ENCODE assay signal across 8 cellular contexts in the genomic region with DNA sequence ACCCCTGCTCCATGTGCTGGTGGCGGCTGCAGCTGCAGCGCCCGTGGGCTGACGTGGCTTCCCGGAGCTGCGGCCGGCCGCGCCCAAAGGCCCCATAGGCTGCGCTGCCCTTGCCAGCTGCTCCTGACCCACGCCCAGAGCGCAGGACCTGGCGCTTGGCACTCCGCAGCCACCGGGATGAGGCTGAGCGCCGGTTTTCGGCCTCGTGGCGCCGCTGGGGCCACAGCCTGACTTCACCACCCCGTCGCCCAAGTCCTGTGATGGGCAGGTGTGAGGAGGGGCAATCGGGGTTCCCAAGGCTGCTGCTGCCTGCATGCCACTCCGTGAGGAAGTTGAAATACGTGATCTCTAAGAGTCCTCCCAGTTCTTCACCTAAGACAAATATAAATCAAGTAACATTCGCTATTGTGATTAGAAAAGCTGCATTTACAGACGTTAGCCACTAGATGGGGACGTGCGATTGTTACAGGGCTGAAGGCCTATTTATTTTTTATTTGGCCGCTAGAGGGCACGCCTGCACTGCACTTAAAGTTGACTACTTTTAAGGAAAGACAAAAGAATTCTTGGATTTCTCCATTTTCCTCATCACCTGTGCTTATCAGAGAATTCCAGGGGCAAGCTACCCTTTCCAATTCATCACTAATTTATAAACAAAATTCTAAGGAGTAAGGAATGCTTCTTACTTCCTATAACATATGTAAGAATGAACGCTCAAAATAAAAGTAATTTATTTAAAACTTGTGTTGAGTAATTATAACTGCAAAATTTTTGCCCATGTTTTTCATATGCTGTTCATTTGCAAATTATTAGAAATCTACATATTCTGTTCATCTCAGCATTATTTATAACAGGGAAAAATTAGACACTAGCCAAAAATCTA. TPM values are rescaled to one million over a fixed set of nuclear protein-coding genes. Genes with fewer than 3 reads are reported as not detected.
DNase-seq lines count a peak whose midpoint lies in the region; ATAC-seq and TF ChIP-seq lines count a peak whose summit lies in the region.
"Not testable (repeated sequence)": the region's sequence is repeated elsewhere in the genome, so short reads cannot be mapped to it uniquely, and the experiment has no call there.

No MANE protein-coding gene starts in this region.

- H3K27ac Mint-ChIP-seq in activated naive CD4-positive, alpha-beta T cell treated with anti-CD3 and anti-CD28 coated beads, Interleukin-2, amount 50 U/mL, for 72 hours: peak overlapping the region; percentile 83 to 95

- TF ChIP-seq CTCF in AG09319 (IDR thresholded peaks at IDR 0.05; ENCODE audit: low read depth, low read length): peak; percentile 82
- TF ChIP-seq CTCF in SU-DHL-6 (IDR thresholded peaks at IDR 0.05; ENCODE audit: insufficient read depth, low read length, poor library complexity, severe bottlenecking): peak; percentile 82

- ATAC-seq in GM19035 (IDR thresholded peaks at IDR 0.05; ENCODE audit: unreplicated experiment) (peak; percentile 66), HG03342 (IDR thresholded peaks at IDR 0.05; ENCODE audit: unreplicated experiment) (peak; percentile 52)
- peak; percentile 69 to 71 for ATAC-seq in activated naive CD4-positive, alpha-beta T cell treated with anti-CD3 and anti-CD28 coated beads, Interleukin-2, amount 50 U/mL, for 72 hours

- not testable (repeated sequence) for H3K36me3 Mint-ChIP-seq in activated naive CD4-positive, alpha-beta T cell treated with anti-CD3 and anti-CD28 coated beads, Interleukin-2, amount 50 U/mL, for 72 hours

- not testable (repeated sequence) for H3K27me3 ChIP-seq in SU-DHL-6 (ENCODE audit: low read length)

- not testable (repeated sequence) for H3F3A ChIP-seq in SU-DHL-6 (ENCODE audit: insufficient read depth)

- H3K9me2 ChIP-seq in SU-DHL-6 (replicated peaks; ENCODE audit: insufficient read depth, low read length): not testable (repeated sequence)

- not testable (repeated sequence) for H3K9me3 Mint-ChIP-seq in activated naive CD4-positive, alpha-beta T cell treated with anti-CD3 and anti-CD28 coated beads, Interleukin-2, amount 50 U/mL, for 72 hours

- DNase-seq in AG09319 (ENCODE audit: extremely low read depth, low read depth) (peak; percentile 58), fibroblast of the conjunctiva (ENCODE audit: low read depth) (peak; percentile 78), mucosa of gallbladder (ENCODE audit: low spot score) (peak; percentile 87)
- DNase-seq in activated naive CD4-positive, alpha-beta T cell treated with anti-CD3 and anti-CD28 coated beads, Interleukin-2, amount 50 U/mL, for 72 hours (ENCODE audit: low spot score in 2 of 2): peak; percentile 72 to 80
- DNase-seq in stimulated activated CD4-positive, alpha-beta T cell treated with anti-CD3 and anti-CD28 coated beads, Interleukin-4, amount 100 ng/mL, for 4 hours: peak; percentile 58 to 68

- not testable (repeated sequence) for H3K36me3 ChIP-seq in SU-DHL-6 (ENCODE audit: low read length)

- H3K9me3 ChIP-seq in SU-DHL-6 (ENCODE audit: insufficient read depth, low read length): not testable (repeated sequence)

- peak overlapping the region; percentile 45 for H3K4me3 ChIP-seq in SU-DHL-6 (ENCODE audit: insufficient read depth, low read length, poor library complexity, severe bottlenecking)

- not testable (repeated sequence) for H3K79me2 ChIP-seq in SU-DHL-6 (ENCODE audit: insufficient read depth, low read length)

- peak overlapping the region; percentile 96 for H2AFZ ChIP-seq in SU-DHL-6 (ENCODE audit: low read depth, low read length, severe bottlenecking)

- H3K27ac ChIP-seq in SU-DHL-6 (ENCODE audit: low read depth, low read length): peak overlapping the region; percentile 78

- H3K4me2 ChIP-seq in SU-DHL-6 (ENCODE audit: low read depth, low read length, poor library complexity, severe bottlenecking): peak overlapping the region; percentile 90

- not testable (repeated sequence) for H4K20me1 ChIP-seq in SU-DHL-6 (ENCODE audit: low read depth, low read length)

- H3K9ac ChIP-seq in SU-DHL-6 (ENCODE audit: low read length): peak overlapping the region; percentile 68

RNA-seq across cellular contexts. Expression of a gene that starts 1.1 kb away (rescaled TPM):
- total RNA-seq in activated naive CD4-positive, alpha-beta T cell treated with anti-CD3 and anti-CD28 coated beads, Interleukin-2, amount 50 U/mL, for 72 hours: 10 to 100 TPM; 21.8 to 44.9 TPM
- total RNA-seq in mucosa of gallbladder: 13.2 TPM

RNA-seq across cellular contexts. Expression of a gene that starts 55.1 kb away (rescaled TPM):
- total RNA-seq in activated naive CD4-positive, alpha-beta T cell treated with anti-CD3 and anti-CD28 coated beads, Interleukin-2, amount 50 U/mL, for 72 hours: 100 to 1,000 TPM; 269 to 288 TPM
- total RNA-seq in mucosa of gallbladder: 345 TPM

Comparison
In these comparisons a context has a peak if more than half of its experiments do, and no peak if none do; other contexts are left out.
1. Peak in every context shown above with its lines: DNase-seq, ATAC-seq, H3K4me3 ChIP-seq and H3K27ac ChIP-seq.